ENCODE assay signal across 1 cellular context in the genomic region with DNA sequence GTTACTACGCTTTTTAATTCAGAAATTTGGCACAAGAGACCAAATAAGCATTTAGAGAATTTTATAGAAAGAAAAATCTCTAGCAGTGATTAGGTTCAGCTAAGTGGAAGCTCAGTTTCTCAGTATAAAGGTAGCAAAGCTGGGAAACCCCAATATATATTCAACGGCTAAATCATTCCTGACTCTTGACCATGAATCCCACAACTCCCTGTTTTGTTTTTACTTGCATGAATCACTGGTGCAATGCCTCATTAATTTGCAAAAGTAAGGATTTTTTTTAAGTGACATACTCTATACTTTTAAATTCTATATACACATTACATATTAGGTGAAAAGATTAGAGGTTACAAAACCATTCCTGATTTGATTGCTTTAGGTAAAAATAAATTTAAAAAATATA.
TF ChIP-seq lines count a peak whose summit lies in the region.

No MANE protein-coding gene starts in this region.

TF ChIP-seq in IMR-90, 13 proteins besides CTCF, POLR2A, EP300 and RAD21:
- TF ChIP-seq FOS (IDR thresholded peaks at IDR 0.05; ENCODE audit: low read depth, low read length) (peak; percentile 59; the same call in 1 of the 2 replicates), CEBPB (IDR thresholded peaks at IDR 0.05; ENCODE audit: low read depth, low read length) (0 out of 2 replicates have a peak, but pooled peaks have one; percentile 4), CHD1 (IDR thresholded peaks at IDR 0.05; ENCODE audit: low read depth, low read length) (no peak)
